ENCODE assay signal across 16 cellular contexts in the genomic region with DNA sequence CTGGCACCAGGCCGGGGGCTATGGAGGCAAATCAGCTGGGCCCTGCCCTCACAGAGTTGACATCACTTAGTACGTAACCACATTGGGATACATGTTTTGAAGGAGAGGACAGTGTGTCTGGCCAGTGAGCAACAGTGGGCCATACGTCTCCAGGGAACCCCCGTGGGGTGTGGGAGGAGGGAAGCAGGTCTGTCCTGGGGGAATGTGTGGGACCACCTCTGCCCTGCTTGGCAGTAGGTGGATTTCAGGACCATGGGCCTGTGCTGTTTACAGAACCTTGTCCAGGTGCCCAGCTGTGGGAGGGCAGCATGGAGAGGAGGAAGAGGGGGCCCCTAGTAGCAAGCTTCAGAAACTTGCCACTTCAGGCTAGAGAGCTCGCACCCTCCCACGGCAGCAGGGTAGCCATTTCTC. TPM values are rescaled to one million over a fixed set of nuclear protein-coding genes. Genes with fewer than 3 reads are reported as not detected.
A peak's percentile ranks its signal among the peaks of the same experiment; 100 is the strongest.
DNase-seq lines count a peak whose midpoint lies in the region; ATAC-seq, FAIRE-seq and TF ChIP-seq lines count a peak whose summit lies in the region.
"Had no signal": no experiment of that assay in that cellular context is flagged by ENCODE, and none has a peak within 500 bp of the region (broad histone marks: within the 10 kb centered on the region; RNA-seq: fewer than 3 reads in every experiment).

No MANE protein-coding gene starts in this region.

- no peak overlapping the region for H2AFZ ChIP-seq in IMR-90 (replicated peaks; ENCODE audit: low read length, poor library complexity)
- H2AFZ ChIP-seq: GM23338 had no signal

- BruUV-seq in IMR-90 (replicated peaks; lab: Mats Ljungman, UMichigan): no TSS peak

- H4K8ac ChIP-seq in IMR-90 (ENCODE audit: low read depth in 2 of 2, low read length in 2 of 2): no peak overlapping the region

- peak overlapping the region; percentile 6; the same call in 1 of the 2 replicates for H2AK5ac ChIP-seq in IMR-90 (ENCODE audit: low read depth, low read length)

- no peaks in the 10 kb centered on the region for H3K79me1 ChIP-seq in IMR-90 (ENCODE audit: low read depth in 1 of 2, low read length in 2 of 2)

- no peak overlapping the region for H3K4ac ChIP-seq in IMR-90 (ENCODE audit: low read depth, low read length)

- intact Hi-C loops in IMR-90 (cut with micrococcal nuclease): no loop called here
- intact Hi-C loops in kidney (cut with DNase I): no loop called here
- intact Hi-C loops in posterior vena cava (cut with DNase I): no loop called here

- H3K9ac ChIP-seq in IMR-90 (ENCODE audit: low read depth, low read length): no peak overlapping the region
- H3K9ac ChIP-seq in kidney (ENCODE audit: low read length in 2 of 2): no peak overlapping the region

- in situ Hi-C loops in IMR-90 (cut with MboI; ENCODE audit: low sequenced_read_pairs): no loop called here

- H3K36me3 ChIP-seq in IMR-90 (ENCODE audit: control insufficient read depth, insufficient read depth, low read length) (no peaks in the 10 kb centered on the region), kidney (ENCODE audit: control insufficient read depth in 1 of 2, insufficient read depth in 2 of 2, low read length in 2 of 2) (no peaks in the 10 kb centered on the region)
- H3K36me3 ChIP-seq: BE2C had no signal

- no peak overlapping the region for H2BK15ac ChIP-seq in IMR-90 (ENCODE audit: low read depth, low read length)

- no peak for TF ChIP-seq POLR2A in IMR-90 (IDR thresholded peaks at IDR 0.05; ENCODE audit: low read depth, low read length)

- POLR2A ChIA-PET in IMR-90 (lab: Charles Lee; ENCODE audit: unreplicated experiment): no interaction called here

- no peak overlapping the region for H3K23ac ChIP-seq in IMR-90 (ENCODE audit: low read depth, low read length)

- dilution Hi-C loops in IMR-90 (cut with HindIII; ENCODE audit: low sequenced_read_pairs, unreplicated experiment): no loop called here

- H3K9me3 ChIP-seq in IMR-90 (ENCODE audit: control insufficient read depth, insufficient read depth, low read length) (no peaks in the 10 kb centered on the region), kidney (ENCODE audit: control insufficient read depth in 1 of 2, low read length in 2 of 2) (no peaks in the 10 kb centered on the region)
- H3K9me3 ChIP-seq: BE2C had no signal

- H4K5ac ChIP-seq in IMR-90 (ENCODE audit: low read depth, low read length): no peak overlapping the region

- no peak overlapping the region for H3K4me3 ChIP-seq in IMR-90 (ENCODE audit: insufficient read depth, low read depth, low read length)
- no peak overlapping the region for H3K4me3 ChIP-seq in kidney (ENCODE audit: low read length in 2 of 2)
- H3K4me3 ChIP-seq: GM23338 had no signal

- peak; percentile 9 for DNase-seq in 8988T
- DNase-seq in IMR-90: no peak
- peak; percentile 49 for DNase-seq in kidney
- DNase-seq in posterior vena cava (ENCODE audit: low spot score): peak; percentile 59
- no peak for DNase-seq in cortex of kidney (lab: John Stamatoyannopoulos, UW)
- DNase-seq in HT-29 (ENCODE audit: low spot score): no peak
- DNase-seq: BE2C; CD8-positive, alpha-beta T cell; HFFc6; NCI-H2029 treated with DMSO at 0.1 percent for 48 hours; NCI-H510A had no signal

- no peak overlapping the region for H4K91ac ChIP-seq in IMR-90 (ENCODE audit: insufficient read depth, low read depth, low read length)

- no peak for FAIRE-seq in kidney (lab: Jason Lieb, UNC)
- FAIRE-seq: RCC 7860 had no signal

- H2BK5ac ChIP-seq in IMR-90 (ENCODE audit: low read depth, low read length, poor library complexity, severe bottlenecking): no peak overlapping the region

- CTCF ChIA-PET in IMR-90 (lab: Yijun Ruan, JAX): no interaction called here

- no peak for TF ChIP-seq RAD21 in IMR-90 (IDR thresholded peaks at IDR 0.05; ENCODE audit: low read length)

- H3K14ac ChIP-seq in IMR-90 (replicated peaks; ENCODE audit: low read depth, low read length): no peak overlapping the region

- H3K27ac ChIP-seq in IMR-90 (ENCODE audit: insufficient read depth, low read length): no peak overlapping the region
- no peak overlapping the region for H3K27ac ChIP-seq in kidney (ENCODE audit: low read depth in 2 of 2, low read length in 2 of 2)

- H3K4me2 ChIP-seq in IMR-90 (ENCODE audit: low read depth, low read length): no peak overlapping the region
- H3K4me2 ChIP-seq: GM23338 had no signal

- H4K20me1 ChIP-seq in IMR-90 (ENCODE audit: insufficient read depth, low read length): no peaks in the 10 kb centered on the region

- ATAC-seq in IMR-90 (ENCODE audit: low read depth) (no peak), HG03432 (IDR thresholded peaks at IDR 0.05; ENCODE audit: unreplicated experiment) (no peak), HG03097 (IDR thresholded peaks at IDR 0.05; ENCODE audit: low FRiP score, unreplicated experiment) (no peak)
- ATAC-seq: CD8-positive, alpha-beta T cell; GM23338 had no signal

- no peak overlapping the region for H3K18ac ChIP-seq in IMR-90 (ENCODE audit: low read depth, low read length)

- peaks cover 16% of the 10 kb centered on the region for H3K4me1 ChIP-seq in IMR-90 (ENCODE audit: control insufficient read depth, insufficient read depth, low read length)
- H3K4me1 ChIP-seq in kidney (ENCODE audit: control insufficient read depth in 1 of 2, insufficient read depth in 1 of 2, low read depth in 1 of 2, low read length in 2 of 2): peaks cover 0 to 7% of the 10 kb centered on the region in 2 donors

- peaks cover 14% of the 10 kb centered on the region for H3K9me1 ChIP-seq in IMR-90 (ENCODE audit: insufficient read depth, low read length)

- H2BK20ac ChIP-seq in IMR-90 (ENCODE audit: low read depth, low read length): no peak overlapping the region

- no peaks in the 10 kb centered on the region for H3K27me3 ChIP-seq in IMR-90 (ENCODE audit: control insufficient read depth, insufficient read depth, low read length)
- H3K27me3 ChIP-seq: BE2C had no signal

- TF ChIP-seq CTCF in IMR-90 (conservative IDR thresholded peaks at IDR 0.05; ENCODE audit: low read depth, low read length) (no peak), kidney (IDR thresholded peaks at IDR 0.05; ENCODE audit: borderline replicate concordance, extremely low read depth, insufficient read depth) (no peak)

- no peak overlapping the region for H2AK9ac ChIP-seq in IMR-90 (replicated peaks; ENCODE audit: low read depth, low read length, poor library complexity)

- no peak overlapping the region for H3K56ac ChIP-seq in IMR-90 (ENCODE audit: extremely low read depth, insufficient read depth, low read length)

- H2BK120ac ChIP-seq in IMR-90 (ENCODE audit: low read depth, low read length): no peak overlapping the region

- 100% methylated on average over 1 of the region's 6 CpGs; no CpG with 5 or more reads in 1 of the 2 experiments for WGBS in IMR-90 (ENCODE audit: extremely low coverage in 2 of 2, insufficient read length in 1 of 2), 2 experiments

TF ChIP-seq in IMR-90, 13 proteins besides CTCF, POLR2A, EP300 and RAD21 (continues in another document):
- no peak for TF ChIP-seq MAZ (IDR thresholded peaks at IDR 0.05; ENCODE audit: borderline replicate concordance, low read depth, low read length)
- no peak for TF ChIP-seq NFE2L2 (IDR thresholded peaks at IDR 0.05; ENCODE audit: low read depth, low read length)
- TF ChIP-seq, protein P1, sequence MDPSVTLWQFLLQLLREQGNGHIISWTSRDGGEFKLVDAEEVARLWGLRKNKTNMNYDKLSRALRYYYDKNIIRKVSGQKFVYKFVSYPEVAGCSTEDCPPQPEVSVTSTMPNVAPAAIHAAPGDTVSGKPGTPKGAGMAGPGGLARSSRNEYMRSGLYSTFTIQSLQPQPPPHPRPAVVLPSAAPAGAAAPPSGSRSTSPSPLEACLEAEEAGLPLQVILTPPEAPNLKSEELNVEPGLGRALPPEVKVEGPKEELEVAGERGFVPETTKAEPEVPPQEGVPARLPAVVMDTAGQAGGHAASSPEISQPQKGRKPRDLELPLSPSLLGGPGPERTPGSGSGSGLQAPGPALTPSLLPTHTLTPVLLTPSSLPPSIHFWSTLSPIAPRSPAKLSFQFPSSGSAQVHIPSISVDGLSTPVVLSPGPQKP (IDR thresholded peaks at IDR 0.05; ENCODE audit: borderline replicate concordance, low read depth, low read length): no peak
- no peak for TF ChIP-seq SMC3 (IDR thresholded peaks at IDR 0.05; ENCODE audit: low read depth, low read length)
- TF ChIP-seq CEBPB (IDR thresholded peaks at IDR 0.05; ENCODE audit: low read depth, low read length): no peak
- TF ChIP-seq FOS (IDR thresholded peaks at IDR 0.05; ENCODE audit: low read depth, low read length): no peak
- TF ChIP-seq MAFK (IDR thresholded peaks at IDR 0.05; ENCODE audit: low read depth, low read length): no peak
- TF ChIP-seq RFX5 (IDR thresholded peaks at IDR 0.05; ENCODE audit: low read depth, low read length): no peak
- TF ChIP-seq CHD1 (IDR thresholded peaks at IDR 0.05; ENCODE audit: low read depth, low read length): no peak
- TF ChIP-seq, protein P2, sequence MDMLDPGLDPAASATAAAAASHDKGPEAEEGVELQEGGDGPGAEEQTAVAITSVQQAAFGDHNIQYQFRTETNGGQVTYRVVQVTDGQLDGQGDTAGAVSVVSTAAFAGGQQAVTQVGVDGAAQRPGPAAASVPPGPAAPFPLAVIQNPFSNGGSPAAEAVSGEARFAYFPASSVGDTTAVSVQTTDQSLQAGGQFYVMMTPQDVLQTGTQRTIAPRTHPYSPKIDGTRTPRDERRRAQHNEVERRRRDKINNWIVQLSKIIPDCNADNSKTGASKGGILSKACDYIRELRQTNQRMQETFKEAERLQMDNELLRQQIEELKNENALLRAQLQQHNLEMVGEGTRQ (IDR thresholded peaks at IDR 0.05; ENCODE audit: low read depth, low read length): no peak
- TF ChIP-seq RCOR1 (IDR thresholded peaks at IDR 0.05; ENCODE audit: insufficient replicate concordance, low read length): no peak
- TF ChIP-seq BHLHE40 (IDR thresholded peaks at IDR 0.05; ENCODE audit: low read depth, low read length): no peak

RNA-seq across cellular contexts. Expression of a gene that starts 21.0 kb away (rescaled TPM):
- total RNA-seq in IMR-90 (2012; rRNA removed) (not detected in 2 replicates), kidney (9.7 TPM), posterior vena cava (1 to 10 TPM in 1 of 2 donors, under 1 TPM in 1; 0.74 to 3.1 TPM)
- polyA plus RNA-seq in IMR-90 (2012; rRNA removed) (0.06 TPM in 1 of 2 replicates, not detected in the other), kidney (ENCODE audit: insufficient read depth, low read depth, low replicate concordance) (1.3 TPM)
- 0.02 TPM in 1 of 2 replicates, not detected in the other for polyA plus RNA-seq in IMR-90 (2012; cell fraction: cytosol; rRNA removed)
- polyA plus RNA-seq in IMR-90 (2012; cell fraction: nucleus; rRNA removed; ENCODE audit: low replicate concordance): 0.07 TPM in 1 of 2 replicates, not detected in the other
- total RNA-seq in HT-29 (2014; rRNA removed; shearing (Covaris generic)): 36.4 and 39.5 TPM in 2 replicates
- total RNA-seq: CD8-positive, alpha-beta T cell; LHCN-M2 had no signal

RNA-seq across cellular contexts. Expression of a gene that starts 33.0 kb away (rescaled TPM):
- total RNA-seq in IMR-90 (2012; rRNA removed) (under 0.01 TPM in 1 of 2 replicates, not detected in the other), kidney (17.9 TPM), posterior vena cava (1 to 10 TPM; 2.5 to 4.9 TPM)
- polyA plus RNA-seq in IMR-90 (2012; rRNA removed) (0.37 and 0.44 TPM in 2 replicates), kidney (ENCODE audit: insufficient read depth, low read depth, low replicate concordance) (6.7 TPM)
- 0.67 TPM in 1 of 2 replicates, not detected in the other for polyA plus RNA-seq in IMR-90 (2012; cell fraction: cytosol; rRNA removed)
- polyA plus RNA-seq in IMR-90 (2012; cell fraction: nucleus; rRNA removed; ENCODE audit: low replicate concordance): 0.45 and 1.5 TPM in 2 replicates
- not detected in 2 replicates for total RNA-seq in HT-29 (2014; rRNA removed; shearing (Covaris generic))
- total RNA-seq: CD8-positive, alpha-beta T cell; GM23338 had no signal
- polyA plus RNA-seq: GM23338 had no signal

Comparison
In these comparisons a context has a peak if more than half of its experiments do, and no peak if none do; other contexts are left out.
1. DNase-seq: peak in 8988T (single experiment), kidney (single experiment) and posterior vena cava (single experiment); none in IMR-90 (single experiment), cortex of kidney (single experiment) and HT-29 (single experiment).